Comparison of ENCODE assay signal across 8 cellular contexts in the genomic region with DNA sequence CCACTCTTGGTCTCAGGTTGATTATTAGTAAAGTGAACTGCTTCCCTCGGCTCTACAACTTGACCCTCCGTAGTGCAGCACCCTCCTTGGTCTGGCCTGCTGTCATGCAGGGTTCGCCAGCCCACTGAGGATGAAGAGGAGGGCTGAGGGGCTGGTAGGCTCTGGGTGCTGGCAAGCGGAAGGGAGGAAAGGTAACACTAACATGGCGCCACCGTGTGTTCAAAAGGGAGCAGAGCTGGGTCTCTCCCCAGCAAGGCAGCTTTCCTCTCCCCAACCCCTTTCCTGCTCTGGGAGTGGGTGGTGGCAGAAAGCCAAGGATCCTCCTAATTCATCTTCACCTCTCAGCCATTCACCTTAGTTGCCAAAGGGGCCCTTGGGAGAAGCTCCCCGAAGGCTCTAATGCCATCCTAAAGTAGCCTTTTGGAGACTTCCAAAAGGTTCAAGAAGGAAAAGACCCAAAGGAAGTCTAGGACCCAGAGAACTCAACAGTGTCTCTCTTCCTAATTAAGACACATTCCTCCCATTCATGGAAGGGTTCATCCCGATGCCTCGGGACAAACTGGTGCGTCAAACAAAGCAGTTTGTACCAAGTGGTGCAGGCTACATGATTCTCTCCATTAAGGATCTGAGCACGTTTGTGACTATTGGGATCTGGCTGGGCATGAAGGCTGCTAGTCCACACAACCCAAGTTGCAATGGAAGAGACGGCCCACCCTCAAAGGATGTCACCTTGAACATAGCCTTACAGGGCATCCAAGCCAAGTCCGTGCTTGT.
DNase-seq lines count a peak whose midpoint lies in the region; ATAC-seq and TF ChIP-seq lines count a peak whose summit lies in the region.

No MANE protein-coding gene starts in this region.

- H3K4me3 ChIP-seq in adrenal gland (no peak overlapping the region), smooth muscle cell (no peak overlapping the region)

- H3K27me3 ChIP-seq in adrenal gland (no peaks in the 10 kb centered on the region), smooth muscle cell (ENCODE audit: low read depth) (no peaks in the 10 kb centered on the region)

- H3K9ac ChIP-seq in smooth muscle cell (ENCODE audit: low read depth), result no peak overlapping the region

- H3K27ac ChIP-seq in adrenal gland (peak overlapping the region; percentile 75 to 99 (median 95)), smooth muscle cell (ENCODE audit: low read depth) (no peak overlapping the region)

- no peak for TF ChIP-seq POLR2A in adrenal gland (IDR thresholded peaks at IDR 0.05)

- H3K4me2 ChIP-seq in smooth muscle cell, result no peak overlapping the region

- no peaks in the 10 kb centered on the region for H3F3A ChIP-seq in smooth muscle cell (ENCODE audit: low read depth)

- H3K4me1 ChIP-seq in adrenal gland (replicated peaks in 1 of 2) (peaks cover 35 to 41% of the 10 kb centered on the region in 2 donors), smooth muscle cell (ENCODE audit: low read depth) (peaks cover 15% of the 10 kb centered on the region)

- 26 to 45% (median 36%) methylated on average over 13 of the region's 13 CpGs for WGBS in adrenal gland, 4 donors
- 44% methylated on average over 13 of the region's 13 CpGs for WGBS in smooth muscle cell (ENCODE audit: low lambda C conversion rate)

- DNase-seq in AG08395 (ENCODE audit: low spot score) (peak; percentile 57), GM19238 (ENCODE audit: insufficient read length, low spot score) (peak; percentile 64), NCI-H1105 treated with DMSO at 0.1 percent for 48 hours (lab: John Stamatoyannopoulos, UW) (peak; percentile 79), T follicular helper cell (ENCODE audit: low read depth) (peak; percentile 57), adrenal gland (peak; percentile 67 to 88 (median 79)), hepatic stellate cell (ENCODE audit: low spot score) (peak; percentile 65), smooth muscle cell (lab: John Stamatoyannopoulos, UW; ENCODE audit: unreplicated experiment) (no peak)

- H3K36me3 ChIP-seq in adrenal gland (replicated peaks in 1 of 2) (no peaks in the 10 kb centered on the region), smooth muscle cell (ENCODE audit: low read depth) (no peaks in the 10 kb centered on the region)

- TF ChIP-seq CTCF in adrenal gland (IDR thresholded peaks at IDR 0.05) (peak; percentile 40 to 78 (median 66)), smooth muscle cell (IDR thresholded peaks at IDR 0.05; ENCODE audit: borderline replicate concordance, insufficient read depth, poor library complexity, severe bottlenecking) (peak; percentile 69)

- no peaks in the 10 kb centered on the region for H3K9me3 ChIP-seq in adrenal gland (replicated peaks in 1 of 3)
- H3K9me3 ChIP-seq in smooth muscle cell (replicated peaks; ENCODE audit: low read depth), result no peaks in the 10 kb centered on the region

- no peak overlapping the region for H2AFZ ChIP-seq in smooth muscle cell (ENCODE audit: low read depth)

- no peaks in the 10 kb centered on the region for H4K20me1 ChIP-seq in smooth muscle cell (ENCODE audit: low read depth)

- ATAC-seq in HG03025 (IDR thresholded peaks at IDR 0.05; ENCODE audit: low FRiP score, unreplicated experiment), result no peak

- intact Hi-C loops in adrenal gland (cut with DNase I), result loop anchor here in 1 of 2 donors (5.0 kb wide), 1 partner anchor 105 kb away; no protein-coding TSS in a partner anchor

- no peaks in the 10 kb centered on the region for H3K79me2 ChIP-seq in smooth muscle cell (ENCODE audit: low read depth)
